ENCODE assay signal across 1 cellular context in the genomic region with DNA sequence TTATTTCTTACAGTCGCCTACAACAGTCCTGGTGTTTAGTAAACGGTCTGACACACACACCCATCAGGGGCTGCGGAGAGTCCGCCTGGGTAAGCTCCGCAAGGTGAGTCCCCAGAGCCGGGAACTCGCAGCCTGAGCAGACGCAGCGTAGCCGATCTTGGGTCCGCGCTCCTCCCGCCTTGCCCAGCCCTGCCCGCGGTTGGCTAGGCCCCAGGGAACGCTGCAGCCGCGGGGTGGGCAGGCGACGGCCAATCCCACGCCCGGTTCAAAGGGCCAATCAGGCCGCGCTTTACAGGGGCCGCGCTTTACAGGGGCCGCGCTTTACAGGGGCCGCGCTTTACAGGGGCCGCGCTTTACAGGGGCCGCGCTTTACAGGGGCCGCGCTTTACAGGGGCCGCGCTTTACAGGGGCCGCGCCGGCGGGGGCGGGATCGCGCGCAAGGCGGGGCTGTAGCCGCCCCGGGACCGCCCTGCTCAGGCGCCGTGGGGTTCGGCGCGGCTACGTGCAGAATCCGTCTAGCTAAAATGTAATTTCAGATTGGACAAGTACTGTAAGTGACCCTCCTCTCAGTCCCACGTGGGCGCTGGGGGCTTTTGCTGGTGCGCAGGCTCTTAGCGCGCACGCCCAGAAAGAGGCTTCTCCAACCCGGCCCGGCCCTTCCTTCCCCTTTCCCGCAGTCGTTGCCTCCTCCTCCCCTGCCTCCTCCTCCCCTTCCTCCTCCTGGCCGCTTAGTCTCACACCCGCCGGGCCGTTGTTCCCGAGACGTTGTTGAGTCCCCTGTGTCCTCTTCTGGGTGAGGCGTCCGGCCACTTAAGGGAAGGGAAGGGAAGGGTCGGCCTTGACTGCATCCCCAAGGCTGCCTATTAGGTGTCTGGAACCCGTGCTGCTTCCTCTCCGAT.
TF ChIP-seq lines count a peak whose summit lies in the region.

A gene with protein sequence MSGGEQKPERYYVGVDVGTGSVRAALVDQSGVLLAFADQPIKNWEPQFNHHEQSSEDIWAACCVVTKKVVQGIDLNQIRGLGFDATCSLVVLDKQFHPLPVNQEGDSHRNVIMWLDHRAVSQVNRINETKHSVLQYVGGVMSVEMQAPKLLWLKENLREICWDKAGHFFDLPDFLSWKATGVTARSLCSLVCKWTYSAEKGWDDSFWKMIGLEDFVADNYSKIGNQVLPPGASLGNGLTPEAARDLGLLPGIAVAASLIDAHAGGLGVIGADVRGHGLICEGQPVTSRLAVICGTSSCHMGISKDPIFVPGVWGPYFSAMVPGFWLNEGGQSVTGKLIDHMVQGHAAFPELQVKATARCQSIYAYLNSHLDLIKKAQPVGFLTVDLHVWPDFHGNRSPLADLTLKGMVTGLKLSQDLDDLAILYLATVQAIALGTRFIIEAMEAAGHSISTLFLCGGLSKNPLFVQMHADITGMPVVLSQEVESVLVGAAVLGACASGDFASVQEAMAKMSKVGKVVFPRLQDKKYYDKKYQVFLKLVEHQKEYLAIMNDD (plus strand): TSS at position 737 of the 899 bp plus-strand sequence. CDS start 24,456 bp downstream, outside the sequence.

TF ChIP-seq in GM12878, 131 proteins besides CTCF, POLR2A, EP300 and RAD21 (continued from another document and continues in another):
- TF ChIP-seq, protein P1, sequence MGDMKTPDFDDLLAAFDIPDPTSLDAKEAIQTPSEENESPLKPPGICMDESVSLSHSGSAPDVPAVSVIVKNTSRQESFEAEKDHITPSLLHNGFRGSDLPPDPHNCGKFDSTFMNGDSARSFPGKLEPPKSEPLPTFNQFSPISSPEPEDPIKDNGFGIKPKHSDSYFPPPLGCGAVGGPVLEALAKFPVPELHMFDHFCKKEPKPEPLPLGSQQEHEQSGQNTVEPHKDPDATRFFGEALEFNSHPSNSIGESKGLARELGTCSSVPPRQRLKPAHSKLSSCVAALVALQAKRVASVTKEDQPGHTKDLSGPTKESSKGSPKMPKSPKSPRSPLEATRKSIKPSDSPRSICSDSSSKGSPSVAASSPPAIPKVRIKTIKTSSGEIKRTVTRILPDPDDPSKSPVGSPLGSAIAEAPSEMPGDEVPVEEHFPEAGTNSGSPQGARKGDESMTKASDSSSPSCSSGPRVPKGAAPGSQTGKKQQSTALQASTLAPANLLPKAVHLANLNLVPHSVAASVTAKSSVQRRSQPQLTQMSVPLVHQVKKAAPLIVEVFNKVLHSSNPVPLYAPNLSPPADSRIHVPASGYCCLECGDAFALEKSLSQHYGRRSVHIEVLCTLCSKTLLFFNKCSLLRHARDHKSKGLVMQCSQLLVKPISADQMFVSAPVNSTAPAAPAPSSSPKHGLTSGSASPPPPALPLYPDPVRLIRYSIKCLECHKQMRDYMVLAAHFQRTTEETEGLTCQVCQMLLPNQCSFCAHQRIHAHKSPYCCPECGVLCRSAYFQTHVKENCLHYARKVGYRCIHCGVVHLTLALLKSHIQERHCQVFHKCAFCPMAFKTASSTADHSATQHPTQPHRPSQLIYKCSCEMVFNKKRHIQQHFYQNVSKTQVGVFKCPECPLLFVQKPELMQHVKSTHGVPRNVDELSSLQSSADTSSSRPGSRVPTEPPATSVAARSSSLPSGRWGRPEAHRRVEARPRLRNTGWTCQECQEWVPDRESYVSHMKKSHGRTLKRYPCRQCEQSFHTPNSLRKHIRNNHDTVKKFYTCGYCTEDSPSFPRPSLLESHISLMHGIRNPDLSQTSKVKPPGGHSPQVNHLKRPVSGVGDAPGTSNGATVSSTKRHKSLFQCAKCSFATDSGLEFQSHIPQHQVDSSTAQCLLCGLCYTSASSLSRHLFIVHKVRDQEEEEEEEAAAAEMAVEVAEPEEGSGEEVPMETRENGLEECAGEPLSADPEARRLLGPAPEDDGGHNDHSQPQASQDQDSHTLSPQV (IDR thresholded peaks at IDR 0.05) = no peak
- TF ChIP-seq ZZZ3 (IDR thresholded peaks at IDR 0.05; ENCODE audit: control insufficient read depth, insufficient read length, low read depth) = no peak
- TF ChIP-seq EED (IDR thresholded peaks at IDR 0.05; ENCODE audit: low read depth) = 0 out of 2 replicates have a peak, but pooled peaks have one; percentile 15
- no peak for TF ChIP-seq ZNF274 (IDR thresholded peaks at IDR 0.05; ENCODE audit: insufficient read depth, insufficient read length)
- peak; percentile 33; the same call in 1 of the 2 replicates for TF ChIP-seq CREB1 (IDR thresholded peaks at IDR 0.05; ENCODE audit: low read depth)
- TF ChIP-seq, protein P2, sequence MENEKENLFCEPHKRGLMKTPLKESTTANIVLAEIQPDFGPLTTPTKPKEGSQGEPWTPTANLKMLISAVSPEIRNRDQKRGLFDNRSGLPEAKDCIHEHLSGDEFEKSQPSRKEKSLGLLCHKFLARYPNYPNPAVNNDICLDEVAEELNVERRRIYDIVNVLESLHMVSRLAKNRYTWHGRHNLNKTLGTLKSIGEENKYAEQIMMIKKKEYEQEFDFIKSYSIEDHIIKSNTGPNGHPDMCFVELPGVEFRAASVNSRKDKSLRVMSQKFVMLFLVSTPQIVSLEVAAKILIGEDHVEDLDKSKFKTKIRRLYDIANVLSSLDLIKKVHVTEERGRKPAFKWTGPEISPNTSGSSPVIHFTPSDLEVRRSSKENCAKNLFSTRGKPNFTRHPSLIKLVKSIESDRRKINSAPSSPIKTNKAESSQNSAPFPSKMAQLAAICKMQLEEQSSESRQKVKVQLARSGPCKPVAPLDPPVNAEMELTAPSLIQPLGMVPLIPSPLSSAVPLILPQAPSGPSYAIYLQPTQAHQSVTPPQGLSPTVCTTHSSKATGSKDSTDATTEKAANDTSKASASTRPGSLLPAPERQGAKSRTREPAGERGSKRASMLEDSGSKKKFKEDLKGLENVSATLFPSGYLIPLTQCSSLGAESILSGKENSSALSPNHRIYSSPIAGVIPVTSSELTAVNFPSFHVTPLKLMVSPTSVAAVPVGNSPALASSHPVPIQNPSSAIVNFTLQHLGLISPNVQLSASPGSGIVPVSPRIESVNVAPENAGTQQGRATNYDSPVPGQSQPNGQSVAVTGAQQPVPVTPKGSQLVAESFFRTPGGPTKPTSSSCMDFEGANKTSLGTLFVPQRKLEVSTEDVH (IDR thresholded peaks at IDR 0.05; ENCODE audit: low read depth, partially characterized antibody) = no peak
- peak; percentile 13 for TF ChIP-seq SP1 (IDR thresholded peaks at IDR 0.05; ENCODE audit: low read depth, low read length)
- no peak for TF ChIP-seq MTA3 (IDR thresholded peaks at IDR 0.05; ENCODE audit: borderline replicate concordance, low read length)
- TF ChIP-seq, protein P3, sequence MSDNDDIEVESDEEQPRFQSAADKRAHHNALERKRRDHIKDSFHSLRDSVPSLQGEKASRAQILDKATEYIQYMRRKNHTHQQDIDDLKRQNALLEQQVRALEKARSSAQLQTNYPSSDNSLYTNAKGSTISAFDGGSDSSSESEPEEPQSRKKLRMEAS (IDR thresholded peaks at IDR 0.05; ENCODE audit: low read depth, low read length) = peak; percentile 17
- TF ChIP-seq, protein P4, sequence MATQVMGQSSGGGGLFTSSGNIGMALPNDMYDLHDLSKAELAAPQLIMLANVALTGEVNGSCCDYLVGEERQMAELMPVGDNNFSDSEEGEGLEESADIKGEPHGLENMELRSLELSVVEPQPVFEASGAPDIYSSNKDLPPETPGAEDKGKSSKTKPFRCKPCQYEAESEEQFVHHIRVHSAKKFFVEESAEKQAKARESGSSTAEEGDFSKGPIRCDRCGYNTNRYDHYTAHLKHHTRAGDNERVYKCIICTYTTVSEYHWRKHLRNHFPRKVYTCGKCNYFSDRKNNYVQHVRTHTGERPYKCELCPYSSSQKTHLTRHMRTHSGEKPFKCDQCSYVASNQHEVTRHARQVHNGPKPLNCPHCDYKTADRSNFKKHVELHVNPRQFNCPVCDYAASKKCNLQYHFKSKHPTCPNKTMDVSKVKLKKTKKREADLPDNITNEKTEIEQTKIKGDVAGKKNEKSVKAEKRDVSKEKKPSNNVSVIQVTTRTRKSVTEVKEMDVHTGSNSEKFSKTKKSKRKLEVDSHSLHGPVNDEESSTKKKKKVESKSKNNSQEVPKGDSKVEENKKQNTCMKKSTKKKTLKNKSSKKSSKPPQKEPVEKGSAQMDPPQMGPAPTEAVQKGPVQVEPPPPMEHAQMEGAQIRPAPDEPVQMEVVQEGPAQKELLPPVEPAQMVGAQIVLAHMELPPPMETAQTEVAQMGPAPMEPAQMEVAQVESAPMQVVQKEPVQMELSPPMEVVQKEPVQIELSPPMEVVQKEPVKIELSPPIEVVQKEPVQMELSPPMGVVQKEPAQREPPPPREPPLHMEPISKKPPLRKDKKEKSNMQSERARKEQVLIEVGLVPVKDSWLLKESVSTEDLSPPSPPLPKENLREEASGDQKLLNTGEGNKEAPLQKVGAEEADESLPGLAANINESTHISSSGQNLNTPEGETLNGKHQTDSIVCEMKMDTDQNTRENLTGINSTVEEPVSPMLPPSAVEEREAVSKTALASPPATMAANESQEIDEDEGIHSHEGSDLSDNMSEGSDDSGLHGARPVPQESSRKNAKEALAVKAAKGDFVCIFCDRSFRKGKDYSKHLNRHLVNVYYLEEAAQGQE (IDR thresholded peaks at IDR 0.05; ENCODE audit: low read depth, low read length) = no peak
- TF ChIP-seq, protein P5, sequence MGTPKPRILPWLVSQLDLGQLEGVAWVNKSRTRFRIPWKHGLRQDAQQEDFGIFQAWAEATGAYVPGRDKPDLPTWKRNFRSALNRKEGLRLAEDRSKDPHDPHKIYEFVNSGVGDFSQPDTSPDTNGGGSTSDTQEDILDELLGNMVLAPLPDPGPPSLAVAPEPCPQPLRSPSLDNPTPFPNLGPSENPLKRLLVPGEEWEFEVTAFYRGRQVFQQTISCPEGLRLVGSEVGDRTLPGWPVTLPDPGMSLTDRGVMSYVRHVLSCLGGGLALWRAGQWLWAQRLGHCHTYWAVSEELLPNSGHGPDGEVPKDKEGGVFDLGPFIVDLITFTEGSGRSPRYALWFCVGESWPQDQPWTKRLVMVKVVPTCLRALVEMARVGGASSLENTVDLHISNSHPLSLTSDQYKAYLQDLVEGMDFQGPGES (IDR thresholded peaks at IDR 0.05) = no peak
- TF ChIP-seq SUPT20H (IDR thresholded peaks at IDR 0.05; ENCODE audit: borderline replicate concordance, control insufficient read depth, low read depth, low read length) = no peak
- TF ChIP-seq ZNF384 (IDR thresholded peaks at IDR 0.05; ENCODE audit: borderline replicate concordance, low read depth, low read length) = no peak
- TF ChIP-seq JUND (IDR thresholded peaks at IDR 0.05; ENCODE audit: low read depth, low read length) = no peak
- TF ChIP-seq POLR2AphosphoS5 (IDR thresholded peaks at IDR 0.05; ENCODE audit: low read length) = peak; percentile 87
- TF ChIP-seq, protein P6, sequence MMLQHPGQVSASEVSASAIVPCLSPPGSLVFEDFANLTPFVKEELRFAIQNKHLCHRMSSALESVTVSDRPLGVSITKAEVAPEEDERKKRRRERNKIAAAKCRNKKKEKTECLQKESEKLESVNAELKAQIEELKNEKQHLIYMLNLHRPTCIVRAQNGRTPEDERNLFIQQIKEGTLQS (IDR thresholded peaks at IDR 0.05; ENCODE audit: borderline replicate concordance, extremely low read depth, low read depth, low read length) = peak; percentile 46; the same call in 1 of the 2 replicates
- TF ChIP-seq ZSCAN29 (IDR thresholded peaks at IDR 0.05) = no peak
- TF ChIP-seq IKZF1 (conservative IDR thresholded peaks at IDR 0.05) = peak; percentile 69
- TF ChIP-seq MEF2B (IDR thresholded peaks at IDR 0.05; ENCODE audit: partially characterized antibody, poor library complexity, severe bottlenecking) = peak; percentile 79
- TF ChIP-seq, protein P7, sequence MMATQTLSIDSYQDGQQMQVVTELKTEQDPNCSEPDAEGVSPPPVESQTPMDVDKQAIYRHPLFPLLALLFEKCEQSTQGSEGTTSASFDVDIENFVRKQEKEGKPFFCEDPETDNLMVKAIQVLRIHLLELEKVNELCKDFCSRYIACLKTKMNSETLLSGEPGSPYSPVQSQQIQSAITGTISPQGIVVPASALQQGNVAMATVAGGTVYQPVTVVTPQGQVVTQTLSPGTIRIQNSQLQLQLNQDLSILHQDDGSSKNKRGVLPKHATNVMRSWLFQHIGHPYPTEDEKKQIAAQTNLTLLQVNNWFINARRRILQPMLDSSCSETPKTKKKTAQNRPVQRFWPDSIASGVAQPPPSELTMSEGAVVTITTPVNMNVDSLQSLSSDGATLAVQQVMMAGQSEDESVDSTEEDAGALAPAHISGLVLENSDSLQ (IDR thresholded peaks at IDR 0.05) = peak; percentile 41; the same call in 1 of the 2 replicates
- peak; percentile 86 for TF ChIP-seq RAD51 (IDR thresholded peaks at IDR 0.05)
- peak; percentile 8; the same call in 1 of the 2 replicates for TF ChIP-seq SMC3 (IDR thresholded peaks at IDR 0.05; ENCODE audit: borderline replicate concordance, low read length)
- TF ChIP-seq RBBP5 (conservative IDR thresholded peaks at IDR 0.05) = no peak
- no peak for TF ChIP-seq FOXK2 (IDR thresholded peaks at IDR 0.05)
- no peak for TF ChIP-seq SIX5 (IDR thresholded peaks at IDR 0.05; ENCODE audit: low read depth, low read length, severe bottlenecking)
- no peak for TF ChIP-seq CHD1 (IDR thresholded peaks at IDR 0.05; ENCODE audit: low read depth, low read length)
- no peak; the same call in 1 of the 2 replicates for TF ChIP-seq PML (IDR thresholded peaks at IDR 0.05; ENCODE audit: low read length)
- TF ChIP-seq, protein P8, sequence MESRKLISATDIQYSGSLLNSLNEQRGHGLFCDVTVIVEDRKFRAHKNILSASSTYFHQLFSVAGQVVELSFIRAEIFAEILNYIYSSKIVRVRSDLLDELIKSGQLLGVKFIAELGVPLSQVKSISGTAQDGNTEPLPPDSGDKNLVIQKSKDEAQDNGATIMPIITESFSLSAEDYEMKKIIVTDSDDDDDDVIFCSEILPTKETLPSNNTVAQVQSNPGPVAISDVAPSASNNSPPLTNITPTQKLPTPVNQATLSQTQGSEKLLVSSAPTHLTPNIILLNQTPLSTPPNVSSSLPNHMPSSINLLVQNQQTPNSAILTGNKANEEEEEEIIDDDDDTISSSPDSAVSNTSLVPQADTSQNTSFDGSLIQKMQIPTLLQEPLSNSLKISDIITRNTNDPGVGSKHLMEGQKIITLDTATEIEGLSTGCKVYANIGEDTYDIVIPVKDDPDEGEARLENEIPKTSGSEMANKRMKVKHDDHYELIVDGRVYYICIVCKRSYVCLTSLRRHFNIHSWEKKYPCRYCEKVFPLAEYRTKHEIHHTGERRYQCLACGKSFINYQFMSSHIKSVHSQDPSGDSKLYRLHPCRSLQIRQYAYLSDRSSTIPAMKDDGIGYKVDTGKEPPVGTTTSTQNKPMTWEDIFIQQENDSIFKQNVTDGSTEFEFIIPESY (IDR thresholded peaks at IDR 0.05) = no peak
- 0 out of 2 replicates have a peak, but pooled peaks have one; percentile 32 for TF ChIP-seq CREM (IDR thresholded peaks at IDR 0.05; ENCODE audit: low read depth)
- TF ChIP-seq EZH2 (IDR thresholded peaks at IDR 0.05; ENCODE audit: borderline replicate concordance, control insufficient read depth, low read depth, low read length) = no peak
- TF ChIP-seq, protein P9, sequence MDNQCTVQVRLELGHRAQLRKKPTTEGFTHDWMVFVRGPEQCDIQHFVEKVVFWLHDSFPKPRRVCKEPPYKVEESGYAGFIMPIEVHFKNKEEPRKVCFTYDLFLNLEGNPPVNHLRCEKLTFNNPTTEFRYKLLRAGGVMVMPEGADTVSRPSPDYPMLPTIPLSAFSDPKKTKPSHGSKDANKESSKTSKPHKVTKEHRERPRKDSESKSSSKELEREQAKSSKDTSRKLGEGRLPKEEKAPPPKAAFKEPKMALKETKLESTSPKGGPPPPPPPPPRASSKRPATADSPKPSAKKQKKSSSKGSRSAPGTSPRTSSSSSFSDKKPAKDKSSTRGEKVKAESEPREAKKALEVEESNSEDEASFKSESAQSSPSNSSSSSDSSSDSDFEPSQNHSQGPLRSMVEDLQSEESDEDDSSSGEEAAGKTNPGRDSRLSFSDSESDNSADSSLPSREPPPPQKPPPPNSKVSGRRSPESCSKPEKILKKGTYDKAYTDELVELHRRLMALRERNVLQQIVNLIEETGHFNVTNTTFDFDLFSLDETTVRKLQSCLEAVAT (IDR thresholded peaks at IDR 0.05) = no peak
